In the genomic region with DNA sequence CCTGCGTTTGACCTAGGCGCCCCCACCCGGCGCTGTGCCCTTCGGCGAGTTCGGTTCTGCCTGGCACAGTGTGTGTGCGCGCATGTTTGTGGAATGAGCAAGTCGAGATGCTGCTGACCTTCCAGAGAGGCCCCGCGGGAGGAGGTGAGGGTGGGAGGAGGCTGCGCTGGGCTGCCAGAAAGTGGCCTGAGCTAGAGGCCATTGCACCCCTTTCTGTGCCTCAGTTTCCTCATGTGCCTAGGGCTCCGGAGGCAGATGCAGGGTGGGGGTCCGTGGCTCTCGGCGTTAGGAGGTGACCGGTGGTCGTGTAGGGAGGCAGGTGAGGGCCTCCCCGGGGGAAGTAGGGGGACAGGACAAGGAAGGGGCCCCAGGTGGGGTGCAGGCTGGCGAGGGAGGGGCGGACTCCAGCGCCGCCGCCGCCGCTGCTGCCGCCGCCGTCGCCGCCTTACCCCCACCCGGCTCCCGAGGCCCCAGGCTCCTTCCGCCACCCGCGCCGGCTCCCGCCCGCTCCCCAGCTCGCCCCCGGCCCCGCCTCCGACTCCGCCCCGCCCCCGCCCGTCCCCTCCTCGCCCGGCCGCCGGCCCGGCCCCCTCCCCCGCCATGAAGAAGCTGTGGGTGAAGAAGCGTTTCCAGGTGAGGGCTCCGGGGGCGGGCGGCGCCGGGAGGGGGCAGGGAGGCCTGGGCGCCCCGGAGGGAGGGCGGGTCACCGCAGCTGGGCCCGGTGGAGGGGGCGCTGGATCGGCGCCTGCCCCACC, we compare ENCODE assay signal across 8 cellular contexts. TPM values are rescaled to one million over a fixed set of nuclear protein-coding genes. Genes with fewer than 3 reads are reported as not detected.
DNase-seq lines count a peak whose midpoint lies in the region; ATAC-seq and TF ChIP-seq lines count a peak whose summit lies in the region.

No MANE protein-coding gene starts in this region.

- 7% methylated on average over 12 of the region's 68 CpGs for WGBS in suprapubic skin

- peak overlapping the region; percentile 86 for H3K4me3 Mint-ChIP-seq in Caco-2 (ENCODE audit: unreplicated experiment)
- H3K4me3 Mint-ChIP-seq in naive B cell, result peak overlapping the region; percentile 56 to 90 (median 82)

- BruUV-seq in Caco-2 (replicated peaks; lab: Mats Ljungman, UMichigan), result no TSS peak

- no peaks in the 10 kb centered on the region for H3K4me1 Mint-ChIP-seq in Caco-2 (ENCODE audit: low read depth, unreplicated experiment)
- peaks cover 16 to 21% (median 17%) of the 10 kb centered on the region in 3 donors for H3K4me1 Mint-ChIP-seq in naive B cell

- H3K27me3 Mint-ChIP-seq in Caco-2 (ENCODE audit: insufficient read depth, unreplicated experiment) (no peaks in the 10 kb centered on the region), naive B cell (peaks cover 16 to 57% (median 54%) of the 10 kb centered on the region in 3 donors)

- H3K9me3 Mint-ChIP-seq in Caco-2 (ENCODE audit: unreplicated experiment) (no peaks in the 10 kb centered on the region), naive B cell (peaks cover 0 to 2% (median 0%) of the 10 kb centered on the region in 7 donors)

- H3K27me3 ChIP-seq in Caco-2 (replicated peaks; ENCODE audit: control insufficient read depth, insufficient read depth, low read length) (no peaks in the 10 kb centered on the region), suprapubic skin (peaks cover 45% of the 10 kb centered on the region)

- TF ChIP-seq EP300 in suprapubic skin (IDR thresholded peaks at IDR 0.05), result no peak

- H3K27ac ChIP-seq in suprapubic skin, result peak overlapping the region; percentile 40

- TF ChIP-seq CTCF in Caco-2 (IDR thresholded peaks at IDR 0.05; ENCODE audit: insufficient read depth in 1 of 2, low read depth in 1 of 2, low read length in 1 of 2, severe bottlenecking in 1 of 2, unreplicated experiment in 1 of 2) (no peak), epithelial cell of proximal tubule (conservative IDR thresholded peaks at IDR 0.05; ENCODE audit: low read depth, low read length) (no peak), suprapubic skin (IDR thresholded peaks at IDR 0.05) (no peak)

- H3K36me3 Mint-ChIP-seq in Caco-2 (ENCODE audit: insufficient read depth, unreplicated experiment), result no peaks in the 10 kb centered on the region
- peaks cover 0 to 14% of the 10 kb centered on the region in 2 donors for H3K36me3 Mint-ChIP-seq in naive B cell

- no peaks in the 10 kb centered on the region for H3K36me3 ChIP-seq in Caco-2 (ENCODE audit: control insufficient read depth, insufficient read depth, low read length)
- no peaks in the 10 kb centered on the region for H3K36me3 ChIP-seq in suprapubic skin

- peak overlapping the region; percentile 53 for H3K27ac Mint-ChIP-seq in Caco-2 (ENCODE audit: unreplicated experiment)
- H3K27ac Mint-ChIP-seq in naive B cell, result peak overlapping the region in 1 of 6 donors; percentile 66

- H3K4me3 ChIP-seq in Caco-2 (ENCODE audit: low read depth, low read length) (peak overlapping the region; percentile 55), epithelial cell of proximal tubule (ENCODE audit: low read depth, low read length) (peak overlapping the region; percentile 44), suprapubic skin (peak overlapping the region; percentile 67)

- intact Hi-C loops in Caco-2 (cut with micrococcal nuclease; ENCODE audit: unreplicated experiment), result loop anchor here (1.0 to 5.0 kb wide), 2 partner anchors 18 to 54 kb away; partner anchors contain the start of gene DNPEP

- H3K4me1 ChIP-seq in Caco-2, result peaks cover 10% of the 10 kb centered on the region
- H3K4me1 ChIP-seq in suprapubic skin, result peaks cover 15% of the 10 kb centered on the region

- TF ChIP-seq POLR2A in suprapubic skin (IDR thresholded peaks at IDR 0.05), result no peak

- CTCF ChIA-PET in Caco-2 (lab: Charles Lee), result interaction anchor here (0.6 to 1.9 kb wide), 12 partner anchors 16 to 440 kb away, joined by 3 to 8 read pairs (median 6); partner anchors contain the start of gene DNPEP

- H3K9me3 ChIP-seq in Caco-2, result no peaks in the 10 kb centered on the region
- H3K9me3 ChIP-seq in suprapubic skin, result no peaks in the 10 kb centered on the region

- peak; percentile 69 to 72 for DNase-seq in Caco-2
- DNase-seq in NCI-H1105 treated with DMSO at 0.1 percent for 48 hours (lab: John Stamatoyannopoulos, UW), result peak; percentile 16
- peak; percentile 62 for DNase-seq in activated T-cell treated with anti-CD3 and anti-CD28 coated beads for 4 hours
- DNase-seq in epithelial cell of proximal tubule (ENCODE audit: low read depth), result no peak
- DNase-seq in naive B cell, result no peak
- DNase-seq in suprapubic skin (ENCODE audit: low spot score in 2 of 2), result peak in 1 of 2 donors; percentile 57

- ATAC-seq in naive B cell (ENCODE audit: low read depth in 2 of 2), result peak; percentile 42 to 63
- ATAC-seq in GM19035 (IDR thresholded peaks at IDR 0.05; ENCODE audit: unreplicated experiment), result no peak
- ATAC-seq in HG03175 (IDR thresholded peaks at IDR 0.05; ENCODE audit: unreplicated experiment), result no peak

- POLR2A ChIA-PET in Caco-2 (lab: Charles Lee), result interaction anchor here (0.5 to 1.1 kb wide), 5 partner anchors 37 to 157 kb away, joined by 3 to 4 read pairs (median 3); partner anchors contain the start of gene GMPPA

RNA-seq across cellular contexts. Expression of gene SPEG, which starts 7.0 kb away (rescaled TPM):
- total RNA-seq in Caco-2 (2022), result 17.2 and 18.6 TPM in 2 replicates
- total RNA-seq in epithelial cell of proximal tubule, result 4.6 and 28.3 TPM in 2 replicates
- under 1 TPM in 1 of 6 donors, not detected in 5; 0.18 TPM for polyA plus RNA-seq in naive B cell (ENCODE audit: low read depth in 6 of 6)
- total RNA-seq in suprapubic skin, result 10 to 100 TPM in 1 of 4 donors, 1 to 10 TPM in 3; 6.5 to 17.2 (median 6.7) TPM

RNA-seq across cellular contexts. Expression of gene DES, which starts 23.5 kb away (rescaled TPM):
- 0.86 TPM in 1 of 2 replicates, not detected in the other for total RNA-seq in Caco-2 (2022)
- total RNA-seq in epithelial cell of proximal tubule, result not detected in 2 replicates
- polyA plus RNA-seq in naive B cell (ENCODE audit: low read depth in 6 of 6), result not detected
- 100 to 1,000 TPM in 1 of 4 donors, 10 to 100 TPM in 3; 11.4 to 100 (median 35.6) TPM for total RNA-seq in suprapubic skin

RNA-seq across cellular contexts. Expression of gene DNPEP, which starts 53.9 kb away (rescaled TPM):
- total RNA-seq in Caco-2 (2022), result 102 and 103 TPM in 2 replicates
- total RNA-seq in epithelial cell of proximal tubule, result 40.0 and 54.0 TPM in 2 replicates
- polyA plus RNA-seq in naive B cell (ENCODE audit: low read depth in 6 of 6), result 10 to 100 TPM; 49.4 to 78.6 (median 56.3) TPM
- 100 to 1,000 TPM in 1 of 4 donors, 10 to 100 TPM in 3; 66.6 to 104 (median 70.5) TPM for total RNA-seq in suprapubic skin

RNA-seq across cellular contexts. Expression of gene GMPPA, which starts 57.1 kb away (rescaled TPM):
- 51.0 and 53.7 TPM in 2 replicates for total RNA-seq in Caco-2 (2022)
- total RNA-seq in epithelial cell of proximal tubule, result 27.2 and 35.3 TPM in 2 replicates
- 10 to 100 TPM; 18.2 to 38.8 (median 22.9) TPM for polyA plus RNA-seq in naive B cell (ENCODE audit: low read depth in 6 of 6)
- 10 to 100 TPM; 18.3 to 31.3 (median 22.3) TPM for total RNA-seq in suprapubic skin

Comparison
In these comparisons a context has a peak if more than half of its experiments do, and no peak if none do; other contexts are left out.
1. DNase-seq: peak in Caco-2 (2 of 2), NCI-H1105 treated with DMSO at 0.1 percent for 48 hours (single experiment) and activated T-cell treated with anti-CD3 and anti-CD28 coated beads for 4 hours (single experiment); none in epithelial cell of proximal tubule (single experiment) and naive B cell (single experiment).
2. ATAC-seq: peak in naive B cell (2 of 2); none in GM19035 (single experiment) and HG03175 (single experiment).
3. Peak in every context shown above with its lines, with median percentiles within 50 percentile points of each other: H3K4me3 ChIP-seq.